Comparison of ENCODE assay signal across 1 cellular context in genomic region chr22:37240240-37240940, GRCh38.
TF ChIP-seq lines count a peak whose summit lies in the region.

No MANE protein-coding gene starts in this region.

TF ChIP-seq in HepG2, 621 proteins besides CTCF, POLR2A, EP300 and RAD21:
- TF ChIP-seq, protein P1, sequence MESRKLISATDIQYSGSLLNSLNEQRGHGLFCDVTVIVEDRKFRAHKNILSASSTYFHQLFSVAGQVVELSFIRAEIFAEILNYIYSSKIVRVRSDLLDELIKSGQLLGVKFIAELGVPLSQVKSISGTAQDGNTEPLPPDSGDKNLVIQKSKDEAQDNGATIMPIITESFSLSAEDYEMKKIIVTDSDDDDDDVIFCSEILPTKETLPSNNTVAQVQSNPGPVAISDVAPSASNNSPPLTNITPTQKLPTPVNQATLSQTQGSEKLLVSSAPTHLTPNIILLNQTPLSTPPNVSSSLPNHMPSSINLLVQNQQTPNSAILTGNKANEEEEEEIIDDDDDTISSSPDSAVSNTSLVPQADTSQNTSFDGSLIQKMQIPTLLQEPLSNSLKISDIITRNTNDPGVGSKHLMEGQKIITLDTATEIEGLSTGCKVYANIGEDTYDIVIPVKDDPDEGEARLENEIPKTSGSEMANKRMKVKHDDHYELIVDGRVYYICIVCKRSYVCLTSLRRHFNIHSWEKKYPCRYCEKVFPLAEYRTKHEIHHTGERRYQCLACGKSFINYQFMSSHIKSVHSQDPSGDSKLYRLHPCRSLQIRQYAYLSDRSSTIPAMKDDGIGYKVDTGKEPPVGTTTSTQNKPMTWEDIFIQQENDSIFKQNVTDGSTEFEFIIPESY (CRISPR knock-in tag; IDR thresholded peaks at IDR 0.05), result no peak
- TF ChIP-seq ZNF253 (CRISPR knock-in tag; IDR thresholded peaks at IDR 0.05; ENCODE audit: borderline replicate concordance), result no peak
- TF ChIP-seq, protein P2, sequence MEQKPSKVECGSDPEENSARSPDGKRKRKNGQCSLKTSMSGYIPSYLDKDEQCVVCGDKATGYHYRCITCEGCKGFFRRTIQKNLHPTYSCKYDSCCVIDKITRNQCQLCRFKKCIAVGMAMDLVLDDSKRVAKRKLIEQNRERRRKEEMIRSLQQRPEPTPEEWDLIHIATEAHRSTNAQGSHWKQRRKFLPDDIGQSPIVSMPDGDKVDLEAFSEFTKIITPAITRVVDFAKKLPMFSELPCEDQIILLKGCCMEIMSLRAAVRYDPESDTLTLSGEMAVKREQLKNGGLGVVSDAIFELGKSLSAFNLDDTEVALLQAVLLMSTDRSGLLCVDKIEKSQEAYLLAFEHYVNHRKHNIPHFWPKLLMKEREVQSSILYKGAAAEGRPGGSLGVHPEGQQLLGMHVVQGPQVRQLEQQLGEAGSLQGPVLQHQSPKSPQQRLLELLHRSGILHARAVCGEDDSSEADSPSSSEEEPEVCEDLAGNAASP (CRISPR knock-in tag; IDR thresholded peaks at IDR 0.05; ENCODE audit: borderline replicate concordance), result no peak
- TF ChIP-seq RNF219 (CRISPR knock-in tag; IDR thresholded peaks at IDR 0.05), result no peak
- TF ChIP-seq ZNF503 (CRISPR knock-in tag; IDR thresholded peaks at IDR 0.05), result no peak
- TF ChIP-seq LCORL (IDR thresholded peaks at IDR 0.05), result no peak
- no peak for TF ChIP-seq LCORL (CRISPR knock-in tag; IDR thresholded peaks at IDR 0.05)
- no peak for TF ChIP-seq SIX1 (CRISPR knock-in tag; IDR thresholded peaks at IDR 0.05; ENCODE audit: borderline replicate concordance)
